Comparison of ENCODE assay signal across 18 cellular contexts in the genomic region with DNA sequence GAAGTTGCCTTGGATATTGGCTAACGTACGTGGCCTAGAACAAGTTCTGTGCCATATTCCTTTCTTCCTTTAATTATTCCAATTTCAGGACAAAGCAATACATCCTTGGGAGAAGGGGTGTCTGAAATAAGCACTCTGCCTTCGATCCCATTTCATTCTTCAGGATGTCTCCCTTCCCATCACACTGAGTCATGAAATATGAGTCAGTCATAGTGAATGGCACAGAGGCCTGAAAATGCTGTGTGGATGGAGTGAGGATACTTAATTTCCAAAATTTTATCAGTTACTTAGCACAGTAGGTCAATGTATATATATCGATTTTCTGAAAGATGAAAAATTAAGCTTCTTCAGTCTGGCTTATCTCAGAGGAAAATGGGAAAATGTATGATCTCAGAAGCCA. TPM values are rescaled to one million over a fixed set of nuclear protein-coding genes. Genes with fewer than 3 reads are reported as not detected.
DNase-seq lines count a peak whose midpoint lies in the region; ATAC-seq, FAIRE-seq and TF ChIP-seq lines count a peak whose summit lies in the region.
"Had no signal": no experiment of that assay in that cellular context is flagged by ENCODE, and none has a peak within 500 bp of the region (broad histone marks: within the 10 kb centered on the region; RNA-seq: fewer than 3 reads in every experiment).

No MANE protein-coding gene starts in this region.

- H3K27me3 ChIP-seq in IMR-90 (ENCODE audit: control insufficient read depth, insufficient read depth, low read length), result peaks cover 9% of the 10 kb centered on the region
- peaks cover 9% of the 10 kb centered on the region for H3K27me3 ChIP-seq in astrocyte (ENCODE audit: insufficient read depth, low read length)
- no peaks in the 10 kb centered on the region for H3K27me3 ChIP-seq in MM.1S (replicated peaks; ENCODE audit: insufficient read depth, low read length)
- no peaks in the 10 kb centered on the region for H3K27me3 ChIP-seq in effector memory CD4-positive, alpha-beta T cell (replicated peaks; ENCODE audit: control insufficient read depth, insufficient read depth, low read length, poor library complexity, severe bottlenecking)
- H3K27me3 ChIP-seq: BLaER1 treated with 17β-estradiol and CSF1 and Interleukin-3, amounts not matched to agents 10 nM and 100 nM; SJSA1 had no signal

- H4K8ac ChIP-seq in IMR-90 (ENCODE audit: low read depth in 2 of 2, low read length in 2 of 2), result no peak overlapping the region

- POLR2A ChIA-PET in IMR-90 (lab: Charles Lee; ENCODE audit: unreplicated experiment), result no interaction called here

- no peak overlapping the region for H2AK9ac ChIP-seq in IMR-90 (replicated peaks; ENCODE audit: low read depth, low read length, poor library complexity)

- H2BK15ac ChIP-seq in IMR-90 (ENCODE audit: low read depth, low read length), result no peak overlapping the region

- 0 out of 2 replicates have a peak overlapping the region, but pooled peaks have one; percentile 10 for H3K56ac ChIP-seq in IMR-90 (ENCODE audit: extremely low read depth, insufficient read depth, low read length)

- FAIRE-seq in astrocyte (lab: Jason Lieb, UNC) (peak; percentile 43), urothelium cell line (lab: Jason Lieb, UNC) (peak; percentile 93)

- H3K4me3 ChIP-seq in IMR-90 (ENCODE audit: insufficient read depth, low read depth, low read length) (no peak overlapping the region), astrocyte (ENCODE audit: insufficient read depth, low read depth, low read length) (no peak overlapping the region), MM.1S (ENCODE audit: low read length) (no peak overlapping the region)
- no peak overlapping the region for H3K4me3 ChIP-seq in effector memory CD4-positive, alpha-beta T cell (ENCODE audit: insufficient read depth, low read depth, low read length, poor library complexity, severe bottlenecking)
- H3K4me3 ChIP-seq: BLaER1 treated with 17β-estradiol and CSF1 and Interleukin-3, amounts not matched to agents 10 nM and 100 nM; HAP-1; SJSA1 had no signal

- H3K4me3 Mint-ChIP-seq in astrocyte (ENCODE audit: unreplicated experiment), result no peak overlapping the region
- H3K4me3 Mint-ChIP-seq: T-cell had no signal

- BruUV-seq in IMR-90 (replicated peaks; lab: Mats Ljungman, UMichigan), result no TSS peak

- dilution Hi-C loops in IMR-90 (cut with HindIII; ENCODE audit: low sequenced_read_pairs, unreplicated experiment), result no loop called here

- H2AK5ac ChIP-seq in IMR-90 (ENCODE audit: low read depth, low read length), result no peak overlapping the region

- no peaks in the 10 kb centered on the region for H3F3A ChIP-seq in MM.1S (ENCODE audit: insufficient read depth, low read length)

- peaks cover 3% of the 10 kb centered on the region for H3K9me3 Mint-ChIP-seq in astrocyte (ENCODE audit: unreplicated experiment)
- H3K9me3 Mint-ChIP-seq: T-cell had no signal

- H3K4me1 ChIP-seq in IMR-90 (ENCODE audit: control insufficient read depth, insufficient read depth, low read length), result no peaks in the 10 kb centered on the region
- H3K4me1 ChIP-seq in astrocyte (ENCODE audit: insufficient read depth, low read length), result no peaks in the 10 kb centered on the region
- no peaks in the 10 kb centered on the region for H3K4me1 ChIP-seq in MM.1S (ENCODE audit: low read length)
- H3K4me1 ChIP-seq in effector memory CD4-positive, alpha-beta T cell (ENCODE audit: control insufficient read depth, insufficient read depth, low read length, poor library complexity, severe bottlenecking), result no peaks in the 10 kb centered on the region
- H3K4me1 ChIP-seq: SJSA1 had no signal

- H2AFZ ChIP-seq in IMR-90 (replicated peaks; ENCODE audit: low read length, poor library complexity) (no peak overlapping the region), astrocyte (ENCODE audit: low read depth, low read length) (no peak overlapping the region), MM.1S (ENCODE audit: low read length) (no peak overlapping the region)

- in situ Hi-C loops in IMR-90 (cut with MboI; ENCODE audit: low sequenced_read_pairs), result no loop called here

- CTCF ChIA-PET in IMR-90 (lab: Yijun Ruan, JAX), result no interaction called here

- no peak overlapping the region for H4K5ac ChIP-seq in IMR-90 (ENCODE audit: low read depth, low read length)

- no CpG with 5 or more reads among the region's 4 CpGs for WGBS in IMR-90 (ENCODE audit: extremely low coverage in 2 of 2, insufficient read length in 1 of 2), 2 experiments

- intact Hi-C loops in IMR-90 (cut with micrococcal nuclease), result no loop called here

- no peak for TF ChIP-seq RAD21 in IMR-90 (IDR thresholded peaks at IDR 0.05; ENCODE audit: low read length)

- H3K79me2 ChIP-seq in astrocyte (ENCODE audit: insufficient read depth, low read length) (no peaks in the 10 kb centered on the region), MM.1S (ENCODE audit: low read length) (no peaks in the 10 kb centered on the region)

- no peaks in the 10 kb centered on the region for H3K79me1 ChIP-seq in IMR-90 (ENCODE audit: low read depth in 1 of 2, low read length in 2 of 2)

- H3K36me3 Mint-ChIP-seq in astrocyte (ENCODE audit: low read depth, unreplicated experiment), result no peaks in the 10 kb centered on the region
- H3K36me3 Mint-ChIP-seq: T-cell had no signal

- no peak overlapping the region for H2BK120ac ChIP-seq in IMR-90 (ENCODE audit: low read depth, low read length)

- H3K27ac Mint-ChIP-seq in astrocyte (ENCODE audit: unreplicated experiment), result no peak overlapping the region
- H3K27ac Mint-ChIP-seq: T-cell had no signal

- no peak overlapping the region for H2BK5ac ChIP-seq in IMR-90 (ENCODE audit: low read depth, low read length, poor library complexity, severe bottlenecking)

- no peak overlapping the region for H2BK20ac ChIP-seq in IMR-90 (ENCODE audit: low read depth, low read length)

- H3K9me3 ChIP-seq in IMR-90 (ENCODE audit: control insufficient read depth, insufficient read depth, low read length), result 0 out of 2 replicates have a peak, but pooled peaks cover 2% of the 10 kb centered on the region
- no peaks in the 10 kb centered on the region for H3K9me3 ChIP-seq in astrocyte (ENCODE audit: insufficient read depth, low read depth, low read length)
- no peaks in the 10 kb centered on the region for H3K9me3 ChIP-seq in MM.1S (replicated peaks; ENCODE audit: insufficient read depth, low read length)
- H3K9me3 ChIP-seq in effector memory CD4-positive, alpha-beta T cell (ENCODE audit: control insufficient read depth, low read length), result no peaks in the 10 kb centered on the region
- H3K9me3 ChIP-seq: HAP-1 had no signal

- no peak overlapping the region for H3K4ac ChIP-seq in IMR-90 (ENCODE audit: low read depth, low read length)

- no peaks in the 10 kb centered on the region for H3K9me1 ChIP-seq in IMR-90 (ENCODE audit: insufficient read depth, low read length)

- ATAC-seq in IMR-90 (ENCODE audit: low read depth), result no peak
- no peak for ATAC-seq in HG02840 (IDR thresholded peaks at IDR 0.05; ENCODE audit: low FRiP score, unreplicated experiment)
- ATAC-seq: T-cell had no signal

- H4K91ac ChIP-seq in IMR-90 (ENCODE audit: insufficient read depth, low read depth, low read length), result no peak overlapping the region

- DNase-seq in ELR (ENCODE audit: low read depth) (peak; percentile 63), IMR-90 (no peak), astrocyte (ENCODE audit: low read depth) (no peak), urothelium cell line (ENCODE audit: low spot score) (peak; percentile 42), MM.1S (no peak)
- DNase-seq in effector memory CD4-positive, alpha-beta T cell, result no peak
- DNase-seq: DMS 273 treated with DMSO at 0.1 percent for 48 hours, NCI-H1417, NCI-H2029, NCI-H2171 treated with DMSO at 0.1 percent for 48 hours, NCI-H510A treated with DMSO at 0.1 percent for 48 hours, RPMI8226, T-cell had no signal

- no peak overlapping the region for H3K23ac ChIP-seq in IMR-90 (ENCODE audit: low read depth, low read length)

- H4K20me1 ChIP-seq in IMR-90 (ENCODE audit: insufficient read depth, low read length), result no peaks in the 10 kb centered on the region
- H4K20me1 ChIP-seq in astrocyte (ENCODE audit: insufficient read depth, low read length), result no peaks in the 10 kb centered on the region
- H4K20me1 ChIP-seq in MM.1S (ENCODE audit: insufficient read depth, low read length), result no peaks in the 10 kb centered on the region
- H4K20me1 ChIP-seq: BLaER1 treated with 17β-estradiol and CSF1 and Interleukin-3, amounts not matched to agents 10 nM and 100 nM had no signal

- H3K18ac ChIP-seq in IMR-90 (ENCODE audit: low read depth, low read length), result no peak overlapping the region

- no peaks in the 10 kb centered on the region for H3K4me1 Mint-ChIP-seq in astrocyte (ENCODE audit: low read depth, unreplicated experiment)
- H3K4me1 Mint-ChIP-seq: T-cell had no signal

- H3K27ac ChIP-seq in IMR-90 (ENCODE audit: insufficient read depth, low read length) (no peak overlapping the region), astrocyte (ENCODE audit: low read depth, low read length) (no peak overlapping the region), MM.1S (ENCODE audit: low read length) (no peak overlapping the region)
- H3K27ac ChIP-seq in effector memory CD4-positive, alpha-beta T cell (ENCODE audit: insufficient read depth, low read length, poor library complexity, severe bottlenecking), result no peak overlapping the region
- H3K27ac ChIP-seq: BLaER1 treated with 17β-estradiol and CSF1 and Interleukin-3, amounts not matched to agents 10 nM and 100 nM; KMS-11; SJSA1 had no signal

- TF ChIP-seq POLR2A in IMR-90 (IDR thresholded peaks at IDR 0.05; ENCODE audit: low read depth, low read length), result no peak

- H3K36me3 ChIP-seq in IMR-90 (ENCODE audit: control insufficient read depth, insufficient read depth, low read length) (no peaks in the 10 kb centered on the region), astrocyte (ENCODE audit: insufficient read depth, low read length) (no peaks in the 10 kb centered on the region), MM.1S (replicated peaks; ENCODE audit: insufficient read depth, low read length) (no peaks in the 10 kb centered on the region)
- no peaks in the 10 kb centered on the region for H3K36me3 ChIP-seq in effector memory CD4-positive, alpha-beta T cell (ENCODE audit: control insufficient read depth, insufficient read depth, low read length)
- H3K36me3 ChIP-seq: BLaER1 treated with 17β-estradiol and CSF1 and Interleukin-3, amounts not matched to agents 10 nM and 100 nM; HAP-1; SJSA1 had no signal

- H3K4me2 ChIP-seq in IMR-90 (ENCODE audit: low read depth, low read length) (no peak overlapping the region), astrocyte (ENCODE audit: low read length) (no peak overlapping the region), MM.1S (ENCODE audit: low read depth, low read length) (no peak overlapping the region)
- H3K4me2 ChIP-seq: BLaER1 treated with 17β-estradiol and CSF1 and Interleukin-3, amounts not matched to agents 10 nM and 100 nM; KMS-11 had no signal

- H3K27me3 Mint-ChIP-seq in astrocyte (ENCODE audit: low read depth, unreplicated experiment), result peaks cover 21% of the 10 kb centered on the region

- H3K9me2 ChIP-seq in MM.1S (replicated peaks; ENCODE audit: insufficient read depth, low read length), result no peaks in the 10 kb centered on the region

- TF ChIP-seq CTCF in IMR-90 (conservative IDR thresholded peaks at IDR 0.05; ENCODE audit: low read depth, low read length) (no peak), astrocyte (IDR thresholded peaks at IDR 0.05; ENCODE audit: insufficient read depth, low read depth, low read length) (no peak), MM.1S (IDR thresholded peaks at IDR 0.05; ENCODE audit: low read length) (no peak)

- no peak overlapping the region for H3K14ac ChIP-seq in IMR-90 (replicated peaks; ENCODE audit: low read depth, low read length)

- H3K9ac ChIP-seq in IMR-90 (ENCODE audit: low read depth, low read length), result no peak overlapping the region
- no peak overlapping the region for H3K9ac ChIP-seq in astrocyte (ENCODE audit: low read length)
- no peak overlapping the region for H3K9ac ChIP-seq in MM.1S (ENCODE audit: low read length)
- H3K9ac ChIP-seq: BLaER1 treated with 17β-estradiol and CSF1 and Interleukin-3, amounts not matched to agents 10 nM and 100 nM; KMS-11 had no signal

RNA-seq across cellular contexts. Expression of a gene that starts 19.5 kb away (rescaled TPM):
- not detected in 2 replicates for total RNA-seq in IMR-90 (2012; rRNA removed)
- polyA plus RNA-seq in IMR-90 (2012; rRNA removed), result not detected in 2 replicates
- not detected in 2 replicates for polyA plus RNA-seq in IMR-90 (2012; cell fraction: cytosol; rRNA removed)
- polyA plus RNA-seq in IMR-90 (2012; cell fraction: nucleus; rRNA removed; ENCODE audit: low replicate concordance), result not detected in 2 replicates
- not detected in 2 replicates for total RNA-seq in astrocyte
- total RNA-seq: SJSA1 had no signal

Comparison
In these comparisons a context has a peak if more than half of its experiments do, and no peak if none do; other contexts are left out.
1. DNase-seq: peak in ELR (single experiment) and urothelium cell line (single experiment); none in IMR-90 (single experiment), astrocyte (single experiment), MM.1S (single experiment) and effector memory CD4-positive, alpha-beta T cell (0 of 3).